In the genomic region with DNA sequence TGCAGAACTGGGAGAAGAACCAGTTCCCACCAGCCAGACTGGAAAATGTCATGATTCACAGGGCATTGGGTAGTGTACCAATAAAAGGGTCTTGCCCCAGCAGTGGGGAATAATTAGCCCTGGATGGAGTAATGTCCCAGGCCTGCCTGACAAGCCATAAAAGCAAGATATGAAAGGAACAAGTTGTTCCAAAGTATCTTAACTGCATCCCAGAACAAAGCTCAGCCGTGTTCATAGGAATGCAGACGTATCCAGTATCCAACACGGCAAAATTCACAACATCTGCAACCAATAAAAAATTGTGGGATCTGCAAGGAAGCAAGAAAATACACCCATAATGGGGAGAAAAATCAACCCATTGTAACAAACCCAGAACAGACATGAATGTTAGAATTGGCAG, we compare ENCODE assay signal across 18 cellular contexts. TPM values are rescaled to one million over a fixed set of nuclear protein-coding genes. Genes with fewer than 3 reads are reported as not detected.
"Had no signal": no experiment of that assay in that cellular context is flagged by ENCODE, and none has a peak within 500 bp of the region (broad histone marks: within the 10 kb centered on the region; RNA-seq: fewer than 3 reads in every experiment).

No MANE protein-coding gene starts in this region.

- DNase-seq: activated CD4-positive, alpha-beta memory T cell treated with anti-CD3 and anti-CD28 coated beads for 36 hours; activated gamma-delta T cell treated with Interleukin-2 at 50 U/mL for 16 hours; activated T-cell treated with anti-CD3 and anti-CD28 coated beads for 4 hours; amygdala; caudate nucleus; effector memory CD8-positive, alpha-beta T cell; retina; stimulated activated CD4-positive, alpha-beta T cell treated with anti-CD3 and anti-CD28 coated beads, Interleukin-15, amount 100 ng/mL, for 24 hours; stimulated activated CD4-positive, alpha-beta T cell treated with anti-CD3 and anti-CD28 coated beads, Interleukin-2, amount 100 ng/mL, for 48 hours; SW 1271; transverse colon had no signal

- FAIRE-seq: islet of Langerhans, TTC549 had no signal

- H3K27ac ChIP-seq: skin epidermis, transverse colon had no signal

- H3K27me3 ChIP-seq: transverse colon had no signal

- ATAC-seq: effector memory CD8-positive, alpha-beta T cell had no signal

- H3K36me3 ChIP-seq: transverse colon had no signal

- H3K9me3 ChIP-seq: transverse colon had no signal

- H3K4me3 ChIP-seq: skin epidermis, transverse colon had no signal

RNA-seq across cellular contexts. Expression of a gene that starts 47.9 kb away (rescaled TPM):
- total RNA-seq: dermis microvascular lymphatic vessel endothelial cell, fibroblast of lung had no signal
- polyA plus RNA-seq: fibroblast of lung had no signal

RNA-seq across cellular contexts. Expression of a gene that starts 50.9 kb away (rescaled TPM):
- total RNA-seq: activated CD4-positive, alpha-beta memory T cell treated with anti-CD3 and anti-CD28 coated beads for 36 hours; activated T-helper 1 cell treated with anti-CD3 and anti-CD28 coated beads, Interleukin-12 subunit alpha, Interleukin-12 subunit beta, Interleukin-2, Interleukin-4 antibody, amounts not matched to agents 30 ng/mL and 10 ng/mL and 1 ng/mL, durations not matched to agents 14 hours and 24 hours and 36 hours; T-helper 2 cell treated with Interferon-gamma antibody and Interleukin-4, amounts not matched to agents 100 ng/mL and 5 ng/mL, for 36 hours; transverse colon had no signal
- polyA plus RNA-seq: fibroblast of lung had no signal
